ENCODE assay signal across 34 cellular contexts in genomic region chr2:212638694-212639093, GRCh38.
"Had no signal": no experiment of that assay in that cellular context is flagged by ENCODE, and none has a peak within 500 bp of the region (broad histone marks: within the 10 kb centered on the region; RNA-seq: fewer than 3 reads in every experiment).

No MANE protein-coding gene starts in this region.

- H3K4me2 ChIP-seq: KMS-11 had no signal

- H3K9ac ChIP-seq: KMS-11 had no signal

- H3K9me3 ChIP-seq: MG63 had no signal

- H3K4me3 ChIP-seq: MG63 had no signal

- H3K27me3 ChIP-seq: MG63 had no signal

- DNase-seq: Karpas-422, Kasumi-1, MG63, MM.1S, MV-4-11, NCI-H1048, NCI-H1092, NCI-H1092 treated with DMSO at 0.1 percent for 48 hours, NCI-H1105, NCI-H1105 treated with DMSO at 0.1 percent for 48 hours, NCI-H1417, NCI-H1417 treated with DMSO at 0.1 percent for 48 hours, NCI-H1436, NCI-H1436 treated with DMSO at 0.1 percent for 48 hours, NCI-H146, NCI-H1694, NCI-H1694 treated with DMSO at 0.1 percent for 48 hours, NCI-H187, NCI-H187 treated with DMSO at 0.1 percent for 48 hours, NCI-H1930, NCI-H2029, NCI-H2029 treated with DMSO at 0.1 percent for 48 hours, NCI-H2081, NCI-H2081 treated with DMSO at 0.1 percent for 48 hours, NCI-H2107, NCI-H2171, NCI-H2171 treated with DMSO at 0.1 percent for 48 hours, NCI-H2227 treated with DMSO at 0.1 percent for 48 hours, NCI-H226, NCI-H345, NCI-H446, NCI-H446 treated with DMSO at 0.1 percent for 48 hours, NCI-H510A had no signal

- H3K36me3 ChIP-seq: MG63 had no signal

- H3K27ac ChIP-seq: KMS-11 had no signal
